Comparison of ENCODE assay signal across 8 cellular contexts in genomic region chr15:82647045-82647834, GRCh38. TPM values are rescaled to one million over a fixed set of nuclear protein-coding genes. Genes with fewer than 3 reads are reported as not detected.
DNase-seq lines count a peak whose midpoint lies in the region; FAIRE-seq and TF ChIP-seq lines count a peak whose summit lies in the region.

CPEB1 (minus strand) TSS chr15:82647363; CDS start chr15:82628459, 18,904 bp downstream.

- TF ChIP-seq CTCF in keratinocyte (optimal IDR thresholded peaks at IDR 0.05 in 1 of 3, IDR thresholded peaks at IDR 0.05 in 1 of 3, conservative IDR thresholded peaks at IDR 0.05 in 1 of 3; ENCODE audit: extremely low read depth in 1 of 3, insufficient read depth in 2 of 3, low read length in 3 of 3) = no peak

- H3K79me2 ChIP-seq in keratinocyte (ENCODE audit: control insufficient read depth, insufficient read depth, low read length) = no peaks in the 10 kb centered on the region

- no peak within 1 kb of the TSS for H3K9ac ChIP-seq in keratinocyte (ENCODE audit: control insufficient read depth, extremely low read depth, insufficient read depth, low read length)

- H3K9me1 ChIP-seq in keratinocyte (ENCODE audit: control insufficient read depth, extremely low read depth, insufficient read depth, low read length) = no peaks in the 10 kb centered on the region

- H2AFZ ChIP-seq in keratinocyte (ENCODE audit: control insufficient read depth, low read length) = peak within 1 kb of the TSS; percentile 12

- H3K36me3 ChIP-seq in keratinocyte (ENCODE audit: control insufficient read depth in 2 of 2, extremely low read depth in 1 of 2, insufficient read depth in 2 of 2, low read length in 2 of 2) = no peaks in the 10 kb centered on the region

- DNase-seq in AG08396 (ENCODE audit: low spot score) (peak; percentile 94), GOT3 (lab: John Stamatoyannopoulos, UW) (peak; percentile 9), T-helper 9 cell (peak; percentile 7), caudate nucleus (lab: John Stamatoyannopoulos, UW) (peak in 56 of 61 donors; percentile 10 to 83 (median 56)), keratinocyte (ENCODE audit: low read depth, low spot score) (no peak), SKM-1 (lab: John Stamatoyannopoulos, UW; ENCODE audit: unreplicated experiment) (no peak), NCI-H774 (lab: John Stamatoyannopoulos, UW) (no peak)
- peak; percentile 28 to 46 for DNase-seq in stimulated activated CD4-positive, alpha-beta T cell treated with anti-CD3 and anti-CD28 coated beads, Interleukin-1b, Interleukin-23, amount 100 ng/mL, for 4 hours (ENCODE audit: low read depth in 2 of 2)

- no peak for FAIRE-seq in keratinocyte (lab: Jason Lieb, UNC)

- dilution Hi-C loops in keratinocyte (cut with MboI; ENCODE audit: extremely low pct_ligation_motif_present, low sequenced_read_pairs) = no loop called here

- H3K27ac ChIP-seq in caudate nucleus (ENCODE audit: low read depth, low read length) (peak within 1 kb of the TSS; percentile 83), keratinocyte (ENCODE audit: control insufficient read depth, insufficient read depth, low read length) (no peak within 1 kb of the TSS)

- H3K9me3 ChIP-seq in keratinocyte (ENCODE audit: control insufficient read depth, low read depth, low read length) = no peaks in the 10 kb centered on the region

- H3K4me1 ChIP-seq in keratinocyte (ENCODE audit: control insufficient read depth, extremely low read depth, insufficient read depth, low read length) = peaks cover 2% of the 10 kb centered on the region

- peaks cover 59% of the 10 kb centered on the region for H3K27me3 ChIP-seq in keratinocyte (ENCODE audit: control insufficient read depth, extremely low read depth, insufficient read depth, low read length)

- peak within 1 kb of the TSS; percentile 51 for H3K4me2 ChIP-seq in keratinocyte (ENCODE audit: control insufficient read depth, extremely low read depth, insufficient read depth, low read depth, low read length)

- peaks cover 3% of the 10 kb centered on the region for H4K20me1 ChIP-seq in keratinocyte (ENCODE audit: control insufficient read depth, extremely low read depth, insufficient read depth, low read length)

- H3K4me3 ChIP-seq in keratinocyte (ENCODE audit: control insufficient read depth in 2 of 3, extremely low read depth in 1 of 3, insufficient read depth in 2 of 3, low read depth in 1 of 3, low read length in 3 of 3) = peak within 1 kb of the TSS; percentile 27 to 30 (median 29)

RNA-seq across cellular contexts. Expression of gene CPEB1, which starts in this region (rescaled TPM):
- 0.09 to 0.18 TPM (median 0.16 TPM) in 3 replicates for polyA plus RNA-seq in keratinocyte
- polyA plus RNA-seq in keratinocyte (2011; ENCODE audit: low read depth) = not detected
- 0.22 and 0.27 TPM in 2 replicates for polyA plus RNA-seq in keratinocyte (2011; cell fraction: cytosol; rRNA removed)
- 0.44 and 0.74 TPM in 2 replicates for polyA plus RNA-seq in keratinocyte (2011; cell fraction: nucleus; rRNA removed)
- polyA plus RNA-seq in keratinocyte (2012; ENCODE audit: low replicate concordance) = 0.14 and 0.35 TPM in 2 replicates
- not detected in 3 replicates for polyA minus RNA-seq in keratinocyte
- polyA minus RNA-seq in keratinocyte (2011; cell fraction: cytosol; rRNA and poly(A)+ RNA removed) = not detected
- 0.39 and 0.42 TPM in 2 replicates for polyA minus RNA-seq in keratinocyte (2011; cell fraction: nucleus; rRNA and poly(A)+ RNA removed)

Comparison
In these comparisons a context has a peak if more than half of its experiments do, and no peak if none do; other contexts are left out.
1. DNase-seq: peak in AG08396 (single experiment), GOT3 (single experiment), T-helper 9 cell (single experiment), caudate nucleus (56 of 61) and stimulated activated CD4-positive, alpha-beta T cell treated with anti-CD3 and anti-CD28 coated beads, Interleukin-1b, Interleukin-23, amount 100 ng/mL, for 4 hours (2 of 2); none in keratinocyte (single experiment), SKM-1 (single experiment) and NCI-H774 (single experiment).